Comparison of ENCODE assay signal across 2 cellular contexts in genomic region chr2:46254474-46254873, GRCh38.
A peak's percentile ranks its signal among the peaks of the same experiment; 100 is the strongest.
TF ChIP-seq lines count a peak whose summit lies in the region.

No MANE protein-coding gene starts in this region.

TF ChIP-seq in liver, 16 proteins besides CTCF, POLR2A, EP300 and RAD21:
- TF ChIP-seq, protein P1, sequence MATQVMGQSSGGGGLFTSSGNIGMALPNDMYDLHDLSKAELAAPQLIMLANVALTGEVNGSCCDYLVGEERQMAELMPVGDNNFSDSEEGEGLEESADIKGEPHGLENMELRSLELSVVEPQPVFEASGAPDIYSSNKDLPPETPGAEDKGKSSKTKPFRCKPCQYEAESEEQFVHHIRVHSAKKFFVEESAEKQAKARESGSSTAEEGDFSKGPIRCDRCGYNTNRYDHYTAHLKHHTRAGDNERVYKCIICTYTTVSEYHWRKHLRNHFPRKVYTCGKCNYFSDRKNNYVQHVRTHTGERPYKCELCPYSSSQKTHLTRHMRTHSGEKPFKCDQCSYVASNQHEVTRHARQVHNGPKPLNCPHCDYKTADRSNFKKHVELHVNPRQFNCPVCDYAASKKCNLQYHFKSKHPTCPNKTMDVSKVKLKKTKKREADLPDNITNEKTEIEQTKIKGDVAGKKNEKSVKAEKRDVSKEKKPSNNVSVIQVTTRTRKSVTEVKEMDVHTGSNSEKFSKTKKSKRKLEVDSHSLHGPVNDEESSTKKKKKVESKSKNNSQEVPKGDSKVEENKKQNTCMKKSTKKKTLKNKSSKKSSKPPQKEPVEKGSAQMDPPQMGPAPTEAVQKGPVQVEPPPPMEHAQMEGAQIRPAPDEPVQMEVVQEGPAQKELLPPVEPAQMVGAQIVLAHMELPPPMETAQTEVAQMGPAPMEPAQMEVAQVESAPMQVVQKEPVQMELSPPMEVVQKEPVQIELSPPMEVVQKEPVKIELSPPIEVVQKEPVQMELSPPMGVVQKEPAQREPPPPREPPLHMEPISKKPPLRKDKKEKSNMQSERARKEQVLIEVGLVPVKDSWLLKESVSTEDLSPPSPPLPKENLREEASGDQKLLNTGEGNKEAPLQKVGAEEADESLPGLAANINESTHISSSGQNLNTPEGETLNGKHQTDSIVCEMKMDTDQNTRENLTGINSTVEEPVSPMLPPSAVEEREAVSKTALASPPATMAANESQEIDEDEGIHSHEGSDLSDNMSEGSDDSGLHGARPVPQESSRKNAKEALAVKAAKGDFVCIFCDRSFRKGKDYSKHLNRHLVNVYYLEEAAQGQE (IDR thresholded peaks at IDR 0.05): no peak
- TF ChIP-seq RXRA (IDR thresholded peaks at IDR 0.05) (peak; percentile 57 to 97), TAF1 (conservative IDR thresholded peaks at IDR 0.05) (no peak), HNF4A (conservative IDR thresholded peaks at IDR 0.05) (peak in 1 of 2 donors; percentile 15), ZBTB33 (IDR thresholded peaks at IDR 0.05) (no peak), GABPA (IDR thresholded peaks at IDR 0.05 in 1 of 2, conservative IDR thresholded peaks at IDR 0.05 in 1 of 2) (no peak), EGR1 (IDR thresholded peaks at IDR 0.05; ENCODE audit: low read depth in 2 of 2) (no peak), SP1 (IDR thresholded peaks at IDR 0.05) (no peak), ATF3 (IDR thresholded peaks at IDR 0.05) (no peak), YY1 (IDR thresholded peaks at IDR 0.05) (no peak), FOXA2 (IDR thresholded peaks at IDR 0.05) (no peak), NR2F2 (IDR thresholded peaks at IDR 0.05) (no peak), FOXA1 (IDR thresholded peaks at IDR 0.05) (no peak), JUND (IDR thresholded peaks at IDR 0.05) (no peak), HNF4G (IDR thresholded peaks at IDR 0.05) (no peak)
- TF ChIP-seq, protein P2, sequence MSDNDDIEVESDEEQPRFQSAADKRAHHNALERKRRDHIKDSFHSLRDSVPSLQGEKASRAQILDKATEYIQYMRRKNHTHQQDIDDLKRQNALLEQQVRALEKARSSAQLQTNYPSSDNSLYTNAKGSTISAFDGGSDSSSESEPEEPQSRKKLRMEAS (IDR thresholded peaks at IDR 0.05): no peak
TF ChIP-seq in liver: peak in this region for 2.

TF ChIP-seq in HepG2, 621 proteins besides CTCF, POLR2A, EP300 and RAD21:
- TF ChIP-seq ZNF326 (CRISPR knock-in tag; IDR thresholded peaks at IDR 0.05; ENCODE audit: borderline replicate concordance) (no peak), KLF16 (CRISPR knock-in tag; IDR thresholded peaks at IDR 0.05) (no peak), MAZ (IDR thresholded peaks at IDR 0.05; ENCODE audit: borderline replicate concordance, low read depth, low read length) (no peak), MAZ (CRISPR knock-in tag; IDR thresholded peaks at IDR 0.05; ENCODE audit: low read depth) (no peak), ZNF430 (CRISPR knock-in tag; IDR thresholded peaks at IDR 0.05) (no peak), NAIF1 (CRISPR knock-in tag; IDR thresholded peaks at IDR 0.05; ENCODE audit: borderline replicate concordance) (no peak), CBX5 (CRISPR knock-in tag; IDR thresholded peaks at IDR 0.05; ENCODE audit: borderline replicate concordance) (no peak), SOX5 (CRISPR knock-in tag; IDR thresholded peaks at IDR 0.05; ENCODE audit: borderline replicate concordance) (no peak), AHDC1 (CRISPR knock-in tag; IDR thresholded peaks at IDR 0.05; ENCODE audit: borderline replicate concordance) (no peak), NCOA1 (CRISPR knock-in tag; IDR thresholded peaks at IDR 0.05) (no peak), ZNF7 (CRISPR knock-in tag; IDR thresholded peaks at IDR 0.05) (no peak), AKNA (CRISPR knock-in tag; IDR thresholded peaks at IDR 0.05; ENCODE audit: borderline replicate concordance) (no peak)
- TF ChIP-seq, protein P3, sequence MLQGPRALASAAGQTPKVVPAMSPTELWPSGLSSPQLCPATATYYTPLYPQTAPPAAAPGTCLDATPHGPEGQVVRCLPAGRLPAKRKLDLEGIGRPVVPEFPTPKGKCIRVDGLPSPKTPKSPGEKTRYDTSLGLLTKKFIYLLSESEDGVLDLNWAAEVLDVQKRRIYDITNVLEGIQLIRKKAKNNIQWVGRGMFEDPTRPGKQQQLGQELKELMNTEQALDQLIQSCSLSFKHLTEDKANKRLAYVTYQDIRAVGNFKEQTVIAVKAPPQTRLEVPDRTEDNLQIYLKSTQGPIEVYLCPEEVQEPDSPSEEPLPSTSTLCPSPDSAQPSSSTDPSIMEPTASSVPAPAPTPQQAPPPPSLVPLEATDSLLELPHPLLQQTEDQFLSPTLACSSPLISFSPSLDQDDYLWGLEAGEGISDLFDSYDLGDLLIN (CRISPR knock-in tag; IDR thresholded peaks at IDR 0.05; ENCODE audit: borderline replicate concordance): no peak
- TF ChIP-seq, protein P4, sequence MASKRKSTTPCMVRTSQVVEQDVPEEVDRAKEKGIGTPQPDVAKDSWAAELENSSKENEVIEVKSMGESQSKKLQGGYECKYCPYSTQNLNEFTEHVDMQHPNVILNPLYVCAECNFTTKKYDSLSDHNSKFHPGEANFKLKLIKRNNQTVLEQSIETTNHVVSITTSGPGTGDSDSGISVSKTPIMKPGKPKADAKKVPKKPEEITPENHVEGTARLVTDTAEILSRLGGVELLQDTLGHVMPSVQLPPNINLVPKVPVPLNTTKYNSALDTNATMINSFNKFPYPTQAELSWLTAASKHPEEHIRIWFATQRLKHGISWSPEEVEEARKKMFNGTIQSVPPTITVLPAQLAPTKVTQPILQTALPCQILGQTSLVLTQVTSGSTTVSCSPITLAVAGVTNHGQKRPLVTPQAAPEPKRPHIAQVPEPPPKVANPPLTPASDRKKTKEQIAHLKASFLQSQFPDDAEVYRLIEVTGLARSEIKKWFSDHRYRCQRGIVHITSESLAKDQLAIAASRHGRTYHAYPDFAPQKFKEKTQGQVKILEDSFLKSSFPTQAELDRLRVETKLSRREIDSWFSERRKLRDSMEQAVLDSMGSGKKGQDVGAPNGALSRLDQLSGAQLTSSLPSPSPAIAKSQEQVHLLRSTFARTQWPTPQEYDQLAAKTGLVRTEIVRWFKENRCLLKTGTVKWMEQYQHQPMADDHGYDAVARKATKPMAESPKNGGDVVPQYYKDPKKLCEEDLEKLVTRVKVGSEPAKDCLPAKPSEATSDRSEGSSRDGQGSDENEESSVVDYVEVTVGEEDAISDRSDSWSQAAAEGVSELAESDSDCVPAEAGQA (IDR thresholded peaks at IDR 0.05; ENCODE audit: low read depth): no peak
- TF ChIP-seq, protein P4 (CRISPR knock-in tag; IDR thresholded peaks at IDR 0.05; ENCODE audit: borderline replicate concordance): no peak
